ENCODE assay signal across 8 cellular contexts in the genomic region with DNA sequence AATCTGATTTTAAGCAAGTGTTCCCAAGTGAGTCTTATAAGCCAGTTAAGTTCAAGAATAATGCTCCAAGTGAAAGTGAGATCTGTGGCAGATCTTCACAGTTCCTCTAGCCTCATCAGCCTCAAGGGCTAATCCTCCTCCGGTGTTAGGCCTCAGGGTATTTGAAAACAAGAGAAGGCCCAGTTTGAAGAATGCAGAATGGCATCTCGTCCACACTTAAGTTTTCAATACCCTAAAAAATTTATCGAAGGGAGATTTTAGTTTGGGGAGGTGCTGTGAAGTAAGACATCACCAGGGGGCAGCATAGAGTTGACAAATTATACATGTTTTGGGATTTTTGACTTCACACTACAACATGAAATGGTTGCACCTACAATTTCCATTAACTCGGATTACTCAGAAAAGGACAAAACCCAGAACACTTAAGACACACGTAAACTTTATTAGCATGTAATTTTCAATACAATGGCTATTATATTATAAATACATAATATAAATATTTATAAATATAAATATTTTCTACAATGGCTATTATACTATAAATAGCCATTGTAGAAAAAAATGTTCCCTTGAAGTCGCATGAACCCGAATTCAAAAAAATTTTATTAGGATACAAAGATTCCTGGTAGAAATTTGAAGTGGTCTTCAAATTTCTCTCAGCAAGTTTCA. TPM values are rescaled to one million over a fixed set of nuclear protein-coding genes. Genes with fewer than 3 reads are reported as not detected.
DNase-seq lines count a peak whose midpoint lies in the region; ATAC-seq, FAIRE-seq and TF ChIP-seq lines count a peak whose summit lies in the region.

No MANE protein-coding gene starts in this region.

- H3K4me3 ChIP-seq in skeletal muscle satellite cell (ENCODE audit: low read length) = no peak overlapping the region

- H3K27me3 Mint-ChIP-seq in HFFc6 (ENCODE audit: insufficient read depth) = peaks cover 48% of the 10 kb centered on the region
- H3K27me3 Mint-ChIP-seq in activated T-cell treated with anti-CD3 and anti-CD28 coated beads, Interleukin-2, amount 50 U/mL, for 4 hours (ENCODE audit: low read depth) = peaks cover 50% of the 10 kb centered on the region

- no peaks in the 10 kb centered on the region for H3K9me3 Mint-ChIP-seq in HFFc6
- H3K9me3 Mint-ChIP-seq in activated T-cell treated with anti-CD3 and anti-CD28 coated beads, Interleukin-2, amount 50 U/mL, for 4 hours = no peaks in the 10 kb centered on the region

- peak; percentile 83 for DNase-seq in G401 (ENCODE audit: low spot score)
- DNase-seq in HFFc6 = peak; percentile 2
- DNase-seq in NCI-H2227 treated with DMSO at 0.1 percent for 48 hours (lab: John Stamatoyannopoulos, UW) = peak; percentile 3
- peak; percentile 21 for DNase-seq in activated T-cell treated with anti-CD3 and anti-CD28 coated beads, Interleukin-2, amount 50 U/mL, for 4 hours
- peak; percentile 14 for DNase-seq in glomerular endothelial cell (ENCODE audit: extremely low read depth, low read depth, low spot score)

- H3K4me2 ChIP-seq in skeletal muscle satellite cell (ENCODE audit: low read length) = peak overlapping the region; percentile 61

- no peaks in the 10 kb centered on the region for H3K36me3 Mint-ChIP-seq in HFFc6 (ENCODE audit: low read depth)
- no peaks in the 10 kb centered on the region for H3K36me3 Mint-ChIP-seq in activated T-cell treated with anti-CD3 and anti-CD28 coated beads, Interleukin-2, amount 50 U/mL, for 4 hours (ENCODE audit: insufficient read depth)

- H3K4me1 Mint-ChIP-seq in HFFc6 (ENCODE audit: low read depth) = peaks cover 12% of the 10 kb centered on the region
- peaks cover 34% of the 10 kb centered on the region for H3K4me1 Mint-ChIP-seq in activated T-cell treated with anti-CD3 and anti-CD28 coated beads, Interleukin-2, amount 50 U/mL, for 4 hours (ENCODE audit: low read depth)

- H3K4me1 ChIP-seq in skeletal muscle satellite cell (ENCODE audit: control insufficient read depth, insufficient read depth, low read length) = peaks cover 6% of the 10 kb centered on the region

- H3K9me3 ChIP-seq in skeletal muscle satellite cell (replicated peaks; ENCODE audit: low read length) = no peaks in the 10 kb centered on the region

- H3K4me3 Mint-ChIP-seq in HFFc6 = peak overlapping the region; percentile 55
- H3K4me3 Mint-ChIP-seq in activated T-cell treated with anti-CD3 and anti-CD28 coated beads, Interleukin-2, amount 50 U/mL, for 4 hours = peak overlapping the region; percentile 8

- TF ChIP-seq CTCF in HFFc6 (IDR thresholded peaks at IDR 0.05) = peak; percentile 89

- H3K27ac Mint-ChIP-seq in HFFc6 = no peak overlapping the region

- ATAC-seq in activated T-cell treated with anti-CD3 and anti-CD28 coated beads, Interleukin-2, amount 50 U/mL, for 4 hours = peak in 1 of 2 donors; percentile 11
- no peak for ATAC-seq in HG02970 (IDR thresholded peaks at IDR 0.05; ENCODE audit: low FRiP score, unreplicated experiment)

- peak; percentile 58 for FAIRE-seq in A204.1 (lab: Jason Lieb, UNC)

- H3K36me3 ChIP-seq in skeletal muscle satellite cell (ENCODE audit: insufficient read depth, low read length) = no peaks in the 10 kb centered on the region

- H3K9ac ChIP-seq in skeletal muscle satellite cell (ENCODE audit: low read depth, low read length) = no peak overlapping the region

- H3K27me3 ChIP-seq in skeletal muscle satellite cell (ENCODE audit: control insufficient read depth, insufficient read depth, low read length) = peaks cover 57% of the 10 kb centered on the region

- in situ Hi-C loops in G401 (cut with HindIII; ENCODE audit: low sequenced_read_pairs) = no loop called here

RNA-seq across cellular contexts. Expression of a gene that starts 2.3 kb away (rescaled TPM):
- total RNA-seq in G401 (2014; rRNA removed; shearing (Covaris generic)) = 0.06 and 1.5 TPM in 2 replicates
- under 1 TPM in 5 of 6 experiments, not detected in 1; 0.10 to 0.19 (median 0.17) TPM for total RNA-seq in HFFc6 (2021; fragmentation: NEBNext Ultra II Directional; extraction: Animal tissue kit (Norgen Biotek cat#: 25700))
- under 1 TPM in 2 of 3 donors, not detected in 1; 0.11 to 0.13 TPM for total RNA-seq in activated T-cell treated with anti-CD3 and anti-CD28 coated beads, Interleukin-2, amount 50 U/mL, for 4 hours
- total RNA-seq in glomerular endothelial cell = not detected in 2 replicates
- total RNA-seq in skeletal muscle satellite cell (2012; rRNA removed) = 0.25 TPM in 1 of 2 replicates, not detected in the other

RNA-seq across cellular contexts. Expression of a gene that starts 45.2 kb away (rescaled TPM):
- not detected in 2 replicates for total RNA-seq in G401 (2014; rRNA removed; shearing (Covaris generic))
- not detected for total RNA-seq in HFFc6 (2021; fragmentation: NEBNext Ultra II Directional; extraction: Animal tissue kit (Norgen Biotek cat#: 25700))
- total RNA-seq in activated T-cell treated with anti-CD3 and anti-CD28 coated beads, Interleukin-2, amount 50 U/mL, for 4 hours = under 1 TPM in 2 of 3 donors, not detected in 1; 0.20 to 0.41 TPM
- not detected in 2 replicates for total RNA-seq in glomerular endothelial cell
- not detected in 2 replicates for total RNA-seq in skeletal muscle satellite cell (2012; rRNA removed)

Comparison
In these comparisons a context has a peak if more than half of its experiments do, and no peak if none do; other contexts are left out.
1. DNase-seq: peak in every context shown above with its lines; median percentile 83 in G401; 21 in activated T-cell treated with anti-CD3 and anti-CD28 coated beads, Interleukin-2, amount 50 U/mL, for 4 hours; 14 in glomerular endothelial cell; 3 in NCI-H2227 treated with DMSO at 0.1 percent for 48 hours; 2 in HFFc6.